Comparison of ENCODE assay signal across 16 cellular contexts in genomic region chr18:10321576-10321975, GRCh38.
"Had no signal": no experiment of that assay in that cellular context is flagged by ENCODE, and none has a peak within 500 bp of the region (broad histone marks: within the 10 kb centered on the region; RNA-seq: fewer than 3 reads in every experiment).

No MANE protein-coding gene starts in this region.

- ATAC-seq: esophagus mucosa; naive thymus-derived CD4-positive, alpha-beta T cell; stimulated activated naive CD8-positive, alpha-beta T cell treated with anti-CD3 and anti-CD28 coated beads, Interleukin-15, Interleukin-2, amounts not matched to agents 100 U/mL and 50 U/mL, for 24 hours; upper lobe of right lung had no signal

- H3K27me3 ChIP-seq: heart left ventricle, neutrophil, sigmoid colon, testis, tibial nerve, upper lobe of right lung, vagina had no signal

- DNase-seq: dorsolateral prefrontal cortex; effector memory CD4-positive, alpha-beta T cell; heart left ventricle; hippocampal formation; naive thymus-derived CD4-positive, alpha-beta T cell; sigmoid colon; stimulated activated CD4-positive, alpha-beta T cell treated with anti-CD3 and anti-CD28 coated beads, Interleukin-2, amount 100 ng/mL, for 24 hours; stimulated activated naive CD8-positive, alpha-beta T cell treated with anti-CD3 and anti-CD28 coated beads, Interleukin-15, Interleukin-2, amounts not matched to agents 100 U/mL and 50 U/mL, for 24 hours; testis; upper lobe of right lung had no signal

- H3K27ac ChIP-seq: coronary artery, dorsolateral prefrontal cortex, heart left ventricle, neutrophil, sigmoid colon, testis, upper lobe of right lung, vagina had no signal

- H3K27ac Mint-ChIP-seq: naive thymus-derived CD4-positive, alpha-beta T cell had no signal

- H3K36me3 ChIP-seq: heart left ventricle, neutrophil, sigmoid colon, tibial nerve, upper lobe of right lung, vagina had no signal

- H3K4me3 Mint-ChIP-seq: naive thymus-derived CD4-positive, alpha-beta T cell had no signal

- H3K36me3 Mint-ChIP-seq: naive thymus-derived CD4-positive, alpha-beta T cell had no signal

- H3K4me3 ChIP-seq: coronary artery, dorsolateral prefrontal cortex, heart left ventricle, sigmoid colon, skin epidermis, testis, tibial nerve, upper lobe of right lung, vagina had no signal

- H3K4me1 ChIP-seq: sigmoid colon, testis, upper lobe of right lung, vagina had no signal

- H3K9me3 ChIP-seq: heart left ventricle, neutrophil, sigmoid colon, testis, tibial nerve, upper lobe of right lung, vagina had no signal
